In genomic region chr2:216081487-216082387, GRCh38 we compare ENCODE assay signal across 8 cellular contexts. TPM values are rescaled to one million over a fixed set of nuclear protein-coding genes. Genes with fewer than 3 reads are reported as not detected.
DNase-seq lines count a peak whose midpoint lies in the region; ATAC-seq and TF ChIP-seq lines count a peak whose summit lies in the region.

PECR (minus strand) TSS chr2:216081809; CDS start chr2:216081741, 68 bp downstream.
TMEM169 (plus strand) TSS chr2:216081919; CDS start chr2:216095964, 14,045 bp downstream.

- intact Hi-C loops in vagina (cut with DNase I) = no loop called here

- H3K36me3 ChIP-seq in vagina = no peaks in the 10 kb centered on the region

- H3K4me1 ChIP-seq in vagina = no peaks in the 10 kb centered on the region

- no peak for TF ChIP-seq CTCF in GM13976 (IDR thresholded peaks at IDR 0.05; ENCODE audit: borderline replicate concordance, control extremely low read depth, extremely low read depth, insufficient read depth, missing control alignments)
- TF ChIP-seq CTCF in vagina (IDR thresholded peaks at IDR 0.05) = no peak

- no peak for TF ChIP-seq POLR2A in vagina (IDR thresholded peaks at IDR 0.05)

- H3K4me3 ChIP-seq in vagina = peak within 1 kb of the TSS; percentile 59 to 61

- in situ Hi-C loops in GM13976 (cut with MboI; ENCODE audit: low sequenced_read_pairs, unreplicated experiment) = no loop called here

- ATAC-seq in HG02623 (IDR thresholded peaks at IDR 0.05; ENCODE audit: unreplicated experiment) = peak; percentile 93

- DNase-seq in GM13976 (ENCODE audit: low spot score) (peak; percentile 94), NCI-H1417 (lab: John Stamatoyannopoulos, UW) (peak; percentile 65 to 94 (median 91)), T-helper 2 cell (peak; percentile 60 to 87 (median 67)), anterior cingulate cortex (lab: John Stamatoyannopoulos, UW) (peak in 57 of 58 donors; percentile 16 to 89 (median 74)), hepatic stellate cell (ENCODE audit: low spot score) (peak; percentile 85), renal cortical epithelial cell (ENCODE audit: low read depth) (no peak), vagina (ENCODE audit: extremely low spot score in 2 of 2) (no peak)

- H3K27me3 ChIP-seq in vagina = no peaks in the 10 kb centered on the region

- H3K9me3 ChIP-seq in vagina = no peaks in the 10 kb centered on the region

- peak within 1 kb of the TSS; percentile 4 for H3K27ac ChIP-seq in vagina

RNA-seq across cellular contexts. Expression of gene PECR, which starts in this region (rescaled TPM):
- total RNA-seq in renal cortical epithelial cell (33.5 and 35.6 TPM in 2 replicates), vagina (13.0 TPM)

RNA-seq across cellular contexts. Expression of gene TMEM169, which starts in this region (rescaled TPM):
- total RNA-seq in renal cortical epithelial cell = 4.3 and 11.8 TPM in 2 replicates
- not detected for total RNA-seq in vagina

Comparison
In these comparisons a context has a peak if more than half of its experiments do, and no peak if none do; other contexts are left out.
1. DNase-seq: peak in GM13976 (single experiment), NCI-H1417 (3 of 3), T-helper 2 cell (5 of 5), anterior cingulate cortex (57 of 58) and hepatic stellate cell (single experiment); none in renal cortical epithelial cell (single experiment) and vagina (0 of 2).